ENCODE assay signal across 2 cellular contexts in the genomic region with DNA sequence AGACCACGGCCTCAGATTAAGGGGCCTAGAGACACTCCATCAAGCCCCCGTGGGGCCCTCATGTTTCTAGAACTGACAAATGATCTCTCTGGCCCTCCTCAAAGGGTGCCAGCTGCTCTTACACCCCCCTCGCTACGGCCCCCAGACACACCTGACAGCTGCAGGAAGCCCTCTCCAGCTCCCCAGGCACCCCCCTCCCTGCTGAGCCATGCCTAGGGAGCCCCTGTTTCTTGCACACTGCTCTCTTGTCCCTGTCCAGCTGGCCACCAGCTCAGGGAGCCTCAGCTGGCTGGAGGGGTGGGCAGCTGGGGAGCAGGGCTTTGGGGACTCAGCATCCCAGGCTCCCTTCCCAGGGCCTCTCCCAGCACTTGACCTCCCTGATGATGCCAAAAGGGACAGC.
TF ChIP-seq lines count a peak whose summit lies in the region.

No MANE protein-coding gene starts in this region.

TF ChIP-seq in liver, 16 proteins besides CTCF, POLR2A, EP300 and RAD21 (continued from another document):
- TF ChIP-seq, protein P1, sequence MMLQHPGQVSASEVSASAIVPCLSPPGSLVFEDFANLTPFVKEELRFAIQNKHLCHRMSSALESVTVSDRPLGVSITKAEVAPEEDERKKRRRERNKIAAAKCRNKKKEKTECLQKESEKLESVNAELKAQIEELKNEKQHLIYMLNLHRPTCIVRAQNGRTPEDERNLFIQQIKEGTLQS (IDR thresholded peaks at IDR 0.05), result no peak
- TF ChIP-seq EGR1 (IDR thresholded peaks at IDR 0.05; ENCODE audit: low read depth in 2 of 2), result no peak
- no peak for TF ChIP-seq FOXA2 (IDR thresholded peaks at IDR 0.05)
- TF ChIP-seq FOXA1 (IDR thresholded peaks at IDR 0.05), result no peak
- TF ChIP-seq NR2F2 (IDR thresholded peaks at IDR 0.05), result no peak
- no peak for TF ChIP-seq SP1 (IDR thresholded peaks at IDR 0.05)
- no peak for TF ChIP-seq HNF4A (conservative IDR thresholded peaks at IDR 0.05)
- TF ChIP-seq, protein P2, sequence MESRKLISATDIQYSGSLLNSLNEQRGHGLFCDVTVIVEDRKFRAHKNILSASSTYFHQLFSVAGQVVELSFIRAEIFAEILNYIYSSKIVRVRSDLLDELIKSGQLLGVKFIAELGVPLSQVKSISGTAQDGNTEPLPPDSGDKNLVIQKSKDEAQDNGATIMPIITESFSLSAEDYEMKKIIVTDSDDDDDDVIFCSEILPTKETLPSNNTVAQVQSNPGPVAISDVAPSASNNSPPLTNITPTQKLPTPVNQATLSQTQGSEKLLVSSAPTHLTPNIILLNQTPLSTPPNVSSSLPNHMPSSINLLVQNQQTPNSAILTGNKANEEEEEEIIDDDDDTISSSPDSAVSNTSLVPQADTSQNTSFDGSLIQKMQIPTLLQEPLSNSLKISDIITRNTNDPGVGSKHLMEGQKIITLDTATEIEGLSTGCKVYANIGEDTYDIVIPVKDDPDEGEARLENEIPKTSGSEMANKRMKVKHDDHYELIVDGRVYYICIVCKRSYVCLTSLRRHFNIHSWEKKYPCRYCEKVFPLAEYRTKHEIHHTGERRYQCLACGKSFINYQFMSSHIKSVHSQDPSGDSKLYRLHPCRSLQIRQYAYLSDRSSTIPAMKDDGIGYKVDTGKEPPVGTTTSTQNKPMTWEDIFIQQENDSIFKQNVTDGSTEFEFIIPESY (IDR thresholded peaks at IDR 0.05), result no peak
- no peak for TF ChIP-seq HNF4G (IDR thresholded peaks at IDR 0.05)
- no peak for TF ChIP-seq TAF1 (conservative IDR thresholded peaks at IDR 0.05)
- TF ChIP-seq REST (IDR thresholded peaks at IDR 0.05), result no peak
- no peak for TF ChIP-seq JUND (IDR thresholded peaks at IDR 0.05)

TF ChIP-seq in HepG2, 621 proteins besides CTCF, POLR2A, EP300 and RAD21:
- TF ChIP-seq THAP8 (CRISPR knock-in tag; IDR thresholded peaks at IDR 0.05; ENCODE audit: borderline replicate concordance) (no peak), ZNF207 (IDR thresholded peaks at IDR 0.05; ENCODE audit: borderline replicate concordance) (no peak), MED1 (CRISPR knock-in tag; IDR thresholded peaks at IDR 0.05) (no peak), SYNCRIP (IDR thresholded peaks at IDR 0.05; ENCODE audit: insufficient read depth, low read depth, low read length) (no peak), HNRNPH1 (optimal IDR thresholded peaks at IDR 0.05; ENCODE audit: low read depth, low read length) (no peak), SP2 (CRISPR knock-in tag; IDR thresholded peaks at IDR 0.05) (no peak), NCOA1 (CRISPR knock-in tag; IDR thresholded peaks at IDR 0.05) (no peak), KAT7 (CRISPR knock-in tag; IDR thresholded peaks at IDR 0.05; ENCODE audit: borderline replicate concordance) (no peak), HMG20B (CRISPR knock-in tag; conservative IDR thresholded peaks at IDR 0.05) (no peak), PRDM4 (CRISPR knock-in tag; IDR thresholded peaks at IDR 0.05; ENCODE audit: borderline replicate concordance) (no peak), TEAD3 (CRISPR knock-in tag; optimal IDR thresholded peaks at IDR 0.05; ENCODE audit: borderline replicate concordance) (no peak), ARNTL (CRISPR knock-in tag; IDR thresholded peaks at IDR 0.05) (no peak), ZNF75D (CRISPR knock-in tag; IDR thresholded peaks at IDR 0.05; ENCODE audit: borderline replicate concordance) (no peak)
- TF ChIP-seq, protein P1 (CRISPR knock-in tag; IDR thresholded peaks at IDR 0.05), result no peak
TF ChIP-seq in HepG2: peak in this region for 0.
